Comparison of ENCODE assay signal across 18 cellular contexts in the genomic region with DNA sequence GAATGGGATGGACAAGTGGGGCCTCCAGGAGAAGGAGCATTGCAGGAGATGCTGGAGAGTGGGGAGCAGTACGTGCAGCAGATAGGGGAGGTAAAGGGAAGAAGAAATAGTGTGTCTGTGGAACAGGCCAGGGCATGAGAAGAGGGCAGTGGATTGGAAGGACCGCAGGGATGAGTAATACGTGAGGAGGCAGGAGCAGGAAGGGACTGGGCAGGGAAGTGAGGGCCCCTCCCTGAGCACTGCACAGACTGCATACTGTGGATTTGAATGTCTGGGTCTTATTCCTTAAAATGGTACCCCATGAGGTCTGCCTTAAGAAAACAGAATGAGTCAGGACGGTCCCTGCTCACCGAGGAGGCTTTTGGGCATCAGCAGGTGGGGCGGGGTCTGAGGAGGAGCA.
"Had no signal": no experiment of that assay in that cellular context is flagged by ENCODE, and none has a peak within 500 bp of the region (broad histone marks: within the 10 kb centered on the region; RNA-seq: fewer than 3 reads in every experiment).

No MANE protein-coding gene starts in this region.

- H3K36me3 ChIP-seq: colonic mucosa, esophagus squamous epithelium, heart right ventricle, right atrium auricular region had no signal

- H3K9me3 ChIP-seq: colonic mucosa had no signal

- H3K4me1 ChIP-seq: colonic mucosa, esophagus squamous epithelium, heart right ventricle, right atrium auricular region had no signal

- H3K27ac ChIP-seq: colonic mucosa, esophagus squamous epithelium, heart right ventricle, right atrium auricular region had no signal

- H3K4me3 ChIP-seq: colonic mucosa had no signal

- ATAC-seq: activated CD4-positive, alpha-beta T cell treated with anti-CD3 and anti-CD28 coated beads for 36 hours; WTC11 had no signal

- H3K27me3 ChIP-seq: colonic mucosa, esophagus squamous epithelium, heart right ventricle, right atrium auricular region had no signal

- DNase-seq: activated CD4-positive, alpha-beta memory T cell treated with anti-CD3 and anti-CD28 coated beads for 36 hours; activated CD4-positive, alpha-beta T cell treated with anti-CD3 and anti-CD28 coated beads for 36 hours; activated naive CD8-positive, alpha-beta T cell treated with anti-CD3 and anti-CD28 coated beads for 36 hours; activated T-cell treated with anti-CD3 and anti-CD28 coated beads for 4 hours; caudate nucleus; colonic mucosa; esophagus squamous epithelium; immature natural killer cell; kidney glomerular epithelial cell; left ventricle myocardium superior; occipital lobe; stimulated activated CD4-positive, alpha-beta T cell treated with anti-CD3 and anti-CD28 coated beads, Interleukin-12 subunit alpha, Interleukin-12 subunit beta, amount 100 ng/mL, for 4 hours; stimulated activated CD4-positive, alpha-beta T cell treated with anti-CD3 and anti-CD28 coated beads, Interleukin-1b, Interleukin-23, amount 100 ng/mL, for 48 hours; stimulated activated naive CD4-positive, alpha-beta T cell treated with Interleukin-2 at 50 U/mL for 16 hours; trophoblast cell had no signal
